Comparison of ENCODE assay signal across 9 cellular contexts in genomic region chr1:5667513-5668325, GRCh38.
DNase-seq lines count a peak whose midpoint lies in the region; ATAC-seq lines count a peak whose summit lies in the region.
"Had no signal": no experiment of that assay in that cellular context is flagged by ENCODE, and none has a peak within 500 bp of the region (broad histone marks: within the 10 kb centered on the region; RNA-seq: fewer than 3 reads in every experiment).

No MANE protein-coding gene starts in this region.

- H3K4me3 Mint-ChIP-seq in activated naive CD4-positive, alpha-beta T cell treated with anti-CD3 and anti-CD28 coated beads, Interleukin-2, amount 10 ng/mL, durations not matched to agents 7 days and 5 days = peak overlapping the region; percentile 48
- peak overlapping the region; percentile 38 for H3K4me3 Mint-ChIP-seq in stimulated activated effector memory CD8-positive, alpha-beta T cell treated with anti-CD3 and anti-CD28 coated beads, Interleukin-12 subunit alpha, Interleukin-12 subunit beta, amount 100 ng/mL, for 72 hours

- DNase-seq in activated naive CD4-positive, alpha-beta T cell treated with anti-CD3 and anti-CD28 coated beads, Interleukin-2, amount 10 ng/mL, durations not matched to agents 7 days and 5 days = no peak
- DNase-seq in activated naive CD4-positive, alpha-beta T cell treated with Interleukin-2 at 50 U/mL for 16 hours = no peak
- DNase-seq in NCI-H2029 treated with DMSO at 0.1 percent for 48 hours (lab: John Stamatoyannopoulos, UW) (peak; percentile 47), NCI-H526 (lab: John Stamatoyannopoulos, UW) (no peak), kidney glomerular epithelial cell (lab: John Stamatoyannopoulos, UW) (no peak)
- DNase-seq in activated effector memory CD4-positive, alpha-beta T cell treated with Interleukin-2 at 50 U/mL for 16 hours = peak; percentile 13
- no peak for DNase-seq in stimulated activated effector memory CD8-positive, alpha-beta T cell treated with anti-CD3 and anti-CD28 coated beads, Interleukin-12 subunit alpha, Interleukin-12 subunit beta, amount 100 ng/mL, for 72 hours (ENCODE audit: low spot score in 2 of 2)

- peaks cover 7% of the 10 kb centered on the region for H3K9me3 Mint-ChIP-seq in activated naive CD4-positive, alpha-beta T cell treated with anti-CD3 and anti-CD28 coated beads, Interleukin-2, amount 10 ng/mL, durations not matched to agents 7 days and 5 days
- H3K9me3 Mint-ChIP-seq in stimulated activated effector memory CD8-positive, alpha-beta T cell treated with anti-CD3 and anti-CD28 coated beads, Interleukin-12 subunit alpha, Interleukin-12 subunit beta, amount 100 ng/mL, for 72 hours = peaks cover 3% of the 10 kb centered on the region

- CTCF ChIA-PET in activated naive CD4-positive, alpha-beta T cell treated with anti-CD3 and anti-CD28 coated beads, Interleukin-2, amount 10 ng/mL, durations not matched to agents 7 days and 5 days (lab: Charles Lee) = no interaction called here

- H3K27me3 Mint-ChIP-seq in activated naive CD4-positive, alpha-beta T cell treated with anti-CD3 and anti-CD28 coated beads, Interleukin-2, amount 10 ng/mL, durations not matched to agents 7 days and 5 days = no peaks in the 10 kb centered on the region

- H3K36me3 Mint-ChIP-seq in activated naive CD4-positive, alpha-beta T cell treated with anti-CD3 and anti-CD28 coated beads, Interleukin-2, amount 10 ng/mL, durations not matched to agents 7 days and 5 days = no peaks in the 10 kb centered on the region
- no peaks in the 10 kb centered on the region for H3K36me3 Mint-ChIP-seq in stimulated activated effector memory CD8-positive, alpha-beta T cell treated with anti-CD3 and anti-CD28 coated beads, Interleukin-12 subunit alpha, Interleukin-12 subunit beta, amount 100 ng/mL, for 72 hours

- H3K27ac Mint-ChIP-seq in activated naive CD4-positive, alpha-beta T cell treated with anti-CD3 and anti-CD28 coated beads, Interleukin-2, amount 10 ng/mL, durations not matched to agents 7 days and 5 days = peak overlapping the region; percentile 80
- no peak overlapping the region for H3K27ac Mint-ChIP-seq in stimulated activated effector memory CD8-positive, alpha-beta T cell treated with anti-CD3 and anti-CD28 coated beads, Interleukin-12 subunit alpha, Interleukin-12 subunit beta, amount 100 ng/mL, for 72 hours

- ATAC-seq in stimulated activated effector memory CD8-positive, alpha-beta T cell treated with anti-CD3 and anti-CD28 coated beads, Interleukin-12 subunit alpha, Interleukin-12 subunit beta, amount 100 ng/mL, for 72 hours = no peak
- no peak for ATAC-seq in GM18861 (IDR thresholded peaks at IDR 0.05; ENCODE audit: unreplicated experiment)
- ATAC-seq: heart left ventricle had no signal

- H3K4me1 Mint-ChIP-seq in activated naive CD4-positive, alpha-beta T cell treated with anti-CD3 and anti-CD28 coated beads, Interleukin-2, amount 10 ng/mL, durations not matched to agents 7 days and 5 days = no peaks in the 10 kb centered on the region
- peaks cover 22% of the 10 kb centered on the region for H3K4me1 Mint-ChIP-seq in stimulated activated effector memory CD8-positive, alpha-beta T cell treated with anti-CD3 and anti-CD28 coated beads, Interleukin-12 subunit alpha, Interleukin-12 subunit beta, amount 100 ng/mL, for 72 hours

Comparison
In these comparisons a context has a peak if more than half of its experiments do, and no peak if none do; other contexts are left out.
1. DNase-seq: peak in NCI-H2029 treated with DMSO at 0.1 percent for 48 hours (single experiment) and activated effector memory CD4-positive, alpha-beta T cell treated with Interleukin-2 at 50 U/mL for 16 hours (single experiment); none in activated naive CD4-positive, alpha-beta T cell treated with anti-CD3 and anti-CD28 coated beads, Interleukin-2, amount 10 ng/mL, durations not matched to agents 7 days and 5 days (single experiment), activated naive CD4-positive, alpha-beta T cell treated with Interleukin-2 at 50 U/mL for 16 hours (single experiment), stimulated activated effector memory CD8-positive, alpha-beta T cell treated with anti-CD3 and anti-CD28 coated beads, Interleukin-12 subunit alpha, Interleukin-12 subunit beta, amount 100 ng/mL, for 72 hours (0 of 2), NCI-H526 (0 of 2) and kidney glomerular epithelial cell (single experiment).